ENCODE assay signal across 14 cellular contexts in the genomic region with DNA sequence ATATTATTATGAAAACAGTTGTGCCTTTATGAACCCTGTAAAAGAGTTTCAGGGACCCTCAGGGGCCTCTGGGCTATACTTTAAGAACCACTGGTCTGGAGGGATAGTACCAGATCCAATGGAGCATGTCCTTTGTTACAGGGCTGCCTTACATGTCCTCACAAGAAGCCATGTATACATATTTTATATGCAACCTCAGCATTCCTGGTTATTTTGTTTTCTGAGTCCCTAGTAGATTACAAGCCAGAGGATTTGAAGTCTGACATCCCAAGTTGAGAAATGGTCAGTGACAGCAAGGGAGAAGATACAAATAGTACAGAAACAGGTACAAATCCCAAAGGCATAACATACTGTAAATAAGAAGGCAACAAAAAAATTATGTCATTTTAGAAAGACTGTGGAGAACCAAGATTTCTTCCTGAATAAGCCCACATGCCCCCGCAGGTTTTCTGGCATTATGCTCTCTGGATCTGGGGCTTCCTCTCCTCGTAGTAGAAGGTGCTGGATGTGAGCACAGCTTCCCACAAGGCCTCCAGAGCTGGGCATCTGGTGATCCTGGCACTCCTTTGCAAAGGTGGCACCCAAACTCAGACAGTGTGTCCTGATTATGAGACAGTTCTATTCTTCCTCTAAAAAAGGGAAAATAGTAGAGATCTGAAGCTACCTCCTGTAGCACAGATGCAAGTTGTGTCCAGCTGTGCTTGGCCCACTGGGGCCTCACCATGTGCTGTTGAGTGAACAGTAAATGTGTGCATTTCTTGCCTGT.
"Had no signal": no experiment of that assay in that cellular context is flagged by ENCODE, and none has a peak within 500 bp of the region (broad histone marks: within the 10 kb centered on the region; RNA-seq: fewer than 3 reads in every experiment).

No MANE protein-coding gene starts in this region.

- DNase-seq: activated CD4-positive, alpha-beta memory T cell treated with anti-CD3 and anti-CD28 coated beads for 36 hours; activated CD4-positive, alpha-beta T cell treated with anti-CD3 and anti-CD28 coated beads for 36 hours; activated T-cell treated with anti-CD3 and anti-CD28 coated beads for 4 hours; erythroblast; natural killer cell; sigmoid colon; spleen; stimulated activated CD4-positive, alpha-beta T cell treated with anti-CD3 and anti-CD28 coated beads, Interleukin-4, amount 100 ng/mL, for 4 hours; WERI-Rb-1 had no signal

- H3K4me1 ChIP-seq: body of pancreas, parathyroid adenoma, spleen had no signal

- H3K4me3 ChIP-seq: body of pancreas, sigmoid colon, SK-N-MC, spleen had no signal

- H3K9me3 ChIP-seq: body of pancreas, neutrophil, sigmoid colon, spleen had no signal

- ATAC-seq: activated CD4-positive, alpha-beta T cell treated with anti-CD3 and anti-CD28 coated beads for 36 hours; body of pancreas; natural killer cell; stimulated activated memory B cell treated with anti-CD40 and anti-IgM and Interleukin-4, amounts not matched to agents 10 μg/mL and 1 μg/mL and 100 μg/mL, for 72 hours had no signal

- H3K27me3 ChIP-seq: body of pancreas, neutrophil, sigmoid colon, spleen had no signal

- H3K27ac ChIP-seq: body of pancreas, neutrophil, parathyroid adenoma, SK-N-MC, spleen, WERI-Rb-1 had no signal

- H3K36me3 ChIP-seq: neutrophil, sigmoid colon, spleen, WERI-Rb-1 had no signal
